In genomic region chr3:122515020-122515468, GRCh38 we compare ENCODE assay signal across 7 cellular contexts. TPM values are rescaled to one million over a fixed set of nuclear protein-coding genes. Genes with fewer than 3 reads are reported as not detected.
DNase-seq lines count a peak whose midpoint lies in the region; ATAC-seq and TF ChIP-seq lines count a peak whose summit lies in the region.

No MANE protein-coding gene starts in this region.

- no peaks in the 10 kb centered on the region for H3K27me3 Mint-ChIP-seq in HFFc6 (ENCODE audit: insufficient read depth)
- peaks cover 5% of the 10 kb centered on the region for H3K27me3 Mint-ChIP-seq in activated CD4-positive, alpha-beta memory T cell treated with anti-CD3 and anti-CD28 coated beads, Interleukin-2, amount 10 ng/mL, durations not matched to agents 7 days and 5 days
- no peaks in the 10 kb centered on the region for H3K27me3 Mint-ChIP-seq in stimulated activated memory B cell treated with anti-CD40 and anti-IgM and Interleukin-4, amounts not matched to agents 10 μg/mL and 1 μg/mL and 100 μg/mL, for 72 hours

- no peaks in the 10 kb centered on the region for H3K36me3 ChIP-seq in iPS DF 6.9 (ENCODE audit: control insufficient read depth, insufficient read depth, low read length)

- no peaks in the 10 kb centered on the region for H3K9me3 Mint-ChIP-seq in HFFc6
- H3K9me3 Mint-ChIP-seq in activated CD4-positive, alpha-beta memory T cell treated with anti-CD3 and anti-CD28 coated beads, Interleukin-2, amount 10 ng/mL, durations not matched to agents 7 days and 5 days = no peaks in the 10 kb centered on the region
- peaks cover 2% of the 10 kb centered on the region for H3K9me3 Mint-ChIP-seq in stimulated activated memory B cell treated with anti-CD40 and anti-IgM and Interleukin-4, amounts not matched to agents 10 μg/mL and 1 μg/mL and 100 μg/mL, for 72 hours

- no peak for TF ChIP-seq CTCF in HFFc6 (IDR thresholded peaks at IDR 0.05)

- POLR2A ChIA-PET in activated CD4-positive, alpha-beta memory T cell treated with anti-CD3 and anti-CD28 coated beads, Interleukin-2, amount 10 ng/mL, durations not matched to agents 7 days and 5 days (lab: Charles Lee) = interaction anchor here (0.5 to 2.6 kb wide), 16 partner anchors 10 to 855 kb away, joined by 3 to 29 read pairs (median 4); partner anchors contain the start of genes DTX3L, FAM162A, HCLS1 and MIX23

- peaks cover 13% of the 10 kb centered on the region; the same call in 1 of the 2 replicates for H3K36me3 Mint-ChIP-seq in HFFc6 (ENCODE audit: low read depth)
- peaks cover 5% of the 10 kb centered on the region for H3K36me3 Mint-ChIP-seq in activated CD4-positive, alpha-beta memory T cell treated with anti-CD3 and anti-CD28 coated beads, Interleukin-2, amount 10 ng/mL, durations not matched to agents 7 days and 5 days (ENCODE audit: low read depth)
- H3K36me3 Mint-ChIP-seq in stimulated activated memory B cell treated with anti-CD40 and anti-IgM and Interleukin-4, amounts not matched to agents 10 μg/mL and 1 μg/mL and 100 μg/mL, for 72 hours = peaks cover 17% of the 10 kb centered on the region

- no CpG with 5 or more reads among the region's 19 CpGs for WGBS in iPS DF 6.9 (ENCODE audit: insufficient coverage, insufficient read length)

- H3K9me3 ChIP-seq in iPS DF 6.9 (ENCODE audit: control insufficient read depth, insufficient read depth, low read length) = no peaks in the 10 kb centered on the region; the same call in 1 of the 2 replicates

- DNase-seq in HFFc6 (no peak), iPS DF 6.9 (ENCODE audit: low read depth, low spot score) (no peak), nucleus accumbens (lab: John Stamatoyannopoulos, UW) (no peak), NCI-H69 (lab: John Stamatoyannopoulos, UW) (no peak)
- no peak for DNase-seq in activated CD4-positive, alpha-beta memory T cell treated with anti-CD3 and anti-CD28 coated beads, Interleukin-2, amount 10 ng/mL, durations not matched to agents 7 days and 5 days

- CTCF ChIA-PET in activated CD4-positive, alpha-beta memory T cell treated with anti-CD3 and anti-CD28 coated beads, Interleukin-2, amount 10 ng/mL, durations not matched to agents 7 days and 5 days (lab: Charles Lee) = interaction anchor here (0.7 to 1.3 kb wide), 7 partner anchors 19 to 414 kb away, joined by 3 to 7 read pairs (median 4); partner anchors contain the start of genes FAM162A and WDR5B

- no peaks in the 10 kb centered on the region for H3K27me3 ChIP-seq in iPS DF 6.9 (ENCODE audit: control insufficient read depth, insufficient read depth, low read length)

- ATAC-seq in stimulated activated memory B cell treated with anti-CD40 and anti-IgM and Interleukin-4, amounts not matched to agents 10 μg/mL and 1 μg/mL and 100 μg/mL, for 72 hours = no peak
- ATAC-seq in GM21529 (IDR thresholded peaks at IDR 0.05; ENCODE audit: unreplicated experiment) = no peak

- peaks cover 38% of the 10 kb centered on the region for H3K4me1 Mint-ChIP-seq in HFFc6 (ENCODE audit: low read depth)
- peaks cover 28% of the 10 kb centered on the region for H3K4me1 Mint-ChIP-seq in activated CD4-positive, alpha-beta memory T cell treated with anti-CD3 and anti-CD28 coated beads, Interleukin-2, amount 10 ng/mL, durations not matched to agents 7 days and 5 days
- H3K4me1 Mint-ChIP-seq in stimulated activated memory B cell treated with anti-CD40 and anti-IgM and Interleukin-4, amounts not matched to agents 10 μg/mL and 1 μg/mL and 100 μg/mL, for 72 hours = peaks cover 46% of the 10 kb centered on the region

- H3K4me1 ChIP-seq in iPS DF 6.9 (ENCODE audit: control insufficient read depth, insufficient read depth, low read length) = no peaks in the 10 kb centered on the region

- peak overlapping the region; percentile 85 for H3K27ac Mint-ChIP-seq in HFFc6
- H3K27ac Mint-ChIP-seq in activated CD4-positive, alpha-beta memory T cell treated with anti-CD3 and anti-CD28 coated beads, Interleukin-2, amount 10 ng/mL, durations not matched to agents 7 days and 5 days = peak overlapping the region; percentile 77
- peak overlapping the region; percentile 75 for H3K27ac Mint-ChIP-seq in stimulated activated memory B cell treated with anti-CD40 and anti-IgM and Interleukin-4, amounts not matched to agents 10 μg/mL and 1 μg/mL and 100 μg/mL, for 72 hours

- peak overlapping the region; percentile 90 for H3K4me3 Mint-ChIP-seq in HFFc6
- H3K4me3 Mint-ChIP-seq in activated CD4-positive, alpha-beta memory T cell treated with anti-CD3 and anti-CD28 coated beads, Interleukin-2, amount 10 ng/mL, durations not matched to agents 7 days and 5 days = peak overlapping the region; percentile 78
- H3K4me3 Mint-ChIP-seq in stimulated activated memory B cell treated with anti-CD40 and anti-IgM and Interleukin-4, amounts not matched to agents 10 μg/mL and 1 μg/mL and 100 μg/mL, for 72 hours = peak overlapping the region; percentile 81

- no peak overlapping the region for H3K27ac ChIP-seq in iPS DF 6.9 (ENCODE audit: low read length)

- H3K4me3 ChIP-seq in iPS DF 6.9 (ENCODE audit: low read length) = peak overlapping the region; percentile 73; the same call in 1 of the 2 replicates

RNA-seq across cellular contexts. Expression of gene KPNA1, which starts 0.3 kb away (rescaled TPM):
- 100 to 1,000 TPM in 3 of 6 experiments, 10 to 100 TPM in 3; 93.5 to 105 (median 98.1) TPM for total RNA-seq in HFFc6 (2021; fragmentation: NEBNext Ultra II Directional; extraction: Animal tissue kit (Norgen Biotek cat#: 25700))
- 10 to 100 TPM; 41.8 to 45.8 TPM for total RNA-seq in activated CD4-positive, alpha-beta memory T cell treated with anti-CD3 and anti-CD28 coated beads, Interleukin-2, amount 10 ng/mL, durations not matched to agents 7 days and 5 days

RNA-seq across cellular contexts. Expression of gene PARP9, which starts 49.1 kb away (rescaled TPM):
- total RNA-seq in HFFc6 (2021; fragmentation: NEBNext Ultra II Directional; extraction: Animal tissue kit (Norgen Biotek cat#: 25700)) = 10 to 100 TPM in 3 of 6 experiments, 1 to 10 TPM in 3; 5.2 to 11.0 (median 9.7) TPM
- total RNA-seq in activated CD4-positive, alpha-beta memory T cell treated with anti-CD3 and anti-CD28 coated beads, Interleukin-2, amount 10 ng/mL, durations not matched to agents 7 days and 5 days = 100 to 1,000 TPM; 151 to 157 TPM

RNA-seq across cellular contexts. Expression of gene DTX3L, which starts 49.1 kb away (rescaled TPM):
- 10 to 100 TPM in 5 of 6 experiments, 1 to 10 TPM in 1; 6.2 to 16.7 (median 15.6) TPM for total RNA-seq in HFFc6 (2021; fragmentation: NEBNext Ultra II Directional; extraction: Animal tissue kit (Norgen Biotek cat#: 25700))
- 100 to 1,000 TPM; 135 to 144 TPM for total RNA-seq in activated CD4-positive, alpha-beta memory T cell treated with anti-CD3 and anti-CD28 coated beads, Interleukin-2, amount 10 ng/mL, durations not matched to agents 7 days and 5 days

Comparison
In these comparisons a context has a peak if more than half of its experiments do, and no peak if none do; other contexts are left out.
1. RNA of gene PARP9, which starts 49.1 kb away (total RNA-seq): 151 to 157 TPM in activated CD4-positive, alpha-beta memory T cell treated with anti-CD3 and anti-CD28 coated beads, Interleukin-2, amount 10 ng/mL, durations not matched to agents 7 days and 5 days; 5.2 to 11.0 TPM in HFFc6; every median in the first group is over 10 times any median in the second.
2. RNA of gene DTX3L, which starts 49.1 kb away (total RNA-seq): 135 to 144 TPM in activated CD4-positive, alpha-beta memory T cell treated with anti-CD3 and anti-CD28 coated beads, Interleukin-2, amount 10 ng/mL, durations not matched to agents 7 days and 5 days; 6.2 to 16.7 TPM in HFFc6; every median in the first group is over 4 times any median in the second.
3. Peak in every context shown above with its lines, with median percentiles within 50 percentile points of each other: H3K27ac Mint-ChIP-seq and H3K4me3 Mint-ChIP-seq.